ENCODE assay signal across 8 cellular contexts in the genomic region with DNA sequence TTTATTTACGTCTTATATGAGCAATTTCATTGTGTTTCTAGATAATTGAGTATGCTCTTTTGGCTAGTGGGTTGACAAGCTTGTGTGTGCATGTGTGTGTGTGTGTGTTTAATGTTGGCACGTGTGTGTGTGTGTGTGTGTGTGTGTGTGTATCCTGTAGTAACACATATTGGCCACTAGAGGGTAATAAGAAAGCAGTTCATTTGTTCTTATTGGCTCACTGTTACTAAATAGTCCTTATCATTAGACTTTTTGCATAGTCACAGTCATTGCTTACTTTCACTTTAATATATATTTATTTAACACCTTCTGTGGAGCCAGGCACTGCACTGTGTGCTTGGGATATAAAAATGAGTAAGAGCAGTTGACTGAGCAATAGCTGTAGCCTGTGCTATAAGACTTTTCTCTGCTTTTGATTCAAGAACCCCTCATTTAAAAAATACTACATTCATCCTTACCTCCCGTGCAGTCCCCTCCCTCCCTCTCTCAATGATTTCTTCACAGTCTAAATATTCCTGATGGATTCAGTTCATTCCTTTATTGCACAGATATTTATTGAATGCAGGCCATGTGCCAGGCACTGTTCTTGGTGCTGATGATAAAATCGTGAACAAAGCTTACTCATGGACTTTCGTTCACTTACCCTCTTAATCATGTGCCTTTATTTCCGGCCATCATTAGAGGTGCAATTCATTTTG.
A peak's percentile ranks its signal among the peaks of the same experiment; 100 is the strongest.
DNase-seq lines count a peak whose midpoint lies in the region; ATAC-seq and TF ChIP-seq lines count a peak whose summit lies in the region.

No MANE protein-coding gene starts in this region.

- peak overlapping the region; percentile 47 to 75 (median 71) for H3K4me3 Mint-ChIP-seq in immature natural killer cell

- peak overlapping the region in 1 of 2 donors; percentile 39 for H3K27ac ChIP-seq in ascending aorta

- no peaks in the 10 kb centered on the region for H3K9me3 Mint-ChIP-seq in immature natural killer cell

- H3K36me3 ChIP-seq in ascending aorta, result no peaks in the 10 kb centered on the region

- H3K36me3 Mint-ChIP-seq in immature natural killer cell, result peaks cover 0 to under 1% (median 0%) of the 10 kb centered on the region in 3 donors

- intact Hi-C loops in ascending aorta (cut with DNase I), result loop anchor here (5.0 to 10.0 kb wide), 2 partner anchors 102 to 194 kb away; no protein-coding TSS in a partner anchor

- peaks cover 3 to 15% (median 9%) of the 10 kb centered on the region in 3 donors for H3K27me3 Mint-ChIP-seq in immature natural killer cell (ENCODE audit: low read depth in 3 of 3)

- peak; percentile 32 for DNase-seq in AG20443 (ENCODE audit: low spot score)
- peak; percentile 57 for DNase-seq in NCI-H446 treated with DMSO at 0.1 percent for 48 hours (lab: John Stamatoyannopoulos, UW)
- no peak for DNase-seq in ascending aorta (ENCODE audit: low spot score in 2 of 2)
- peak; percentile 29 to 42 (median 40) for DNase-seq in immature natural killer cell
- DNase-seq in stromal cell of bone marrow (ENCODE audit: low read depth), result peak; percentile 13
- no peak for DNase-seq in HuH-7 (ENCODE audit: low spot score)

- TF ChIP-seq CTCF in GM12875 (IDR thresholded peaks at IDR 0.05; ENCODE audit: borderline replicate concordance, insufficient read depth, low read depth, low read length), result peak; percentile 61; the same call in 1 of the 2 replicates
- TF ChIP-seq CTCF in ascending aorta (IDR thresholded peaks at IDR 0.05), result peak; percentile 31 to 48 (median 44)

- TF ChIP-seq POLR2A in GM18505 (IDR thresholded peaks at IDR 0.05; ENCODE audit: borderline replicate concordance, extremely low read depth, insufficient read depth, insufficient read length), result no peak

- H3K4me3 ChIP-seq in GM12875 (ENCODE audit: low read depth, low read length) (no peak overlapping the region), ascending aorta (peak overlapping the region in 1 of 2 donors; percentile 20)

- no peak for ATAC-seq in GM18505 (IDR thresholded peaks at IDR 0.05; ENCODE audit: unreplicated experiment)

- H3K4me1 Mint-ChIP-seq in immature natural killer cell, result peaks cover 81 to 98% of the 10 kb centered on the region in 2 donors

- H3K27ac Mint-ChIP-seq in immature natural killer cell, result peak overlapping the region; percentile 83 to 96 (median 90)

- peaks cover 9 to 62% of the 10 kb centered on the region in 2 donors for H3K4me1 ChIP-seq in ascending aorta

- H3K27me3 ChIP-seq in ascending aorta, result no peaks in the 10 kb centered on the region

- no peaks in the 10 kb centered on the region for H3K9me3 ChIP-seq in ascending aorta

Comparison
In these comparisons a context has a peak if more than half of its experiments do, and no peak if none do; other contexts are left out.
1. DNase-seq: peak in AG20443 (single experiment), NCI-H446 treated with DMSO at 0.1 percent for 48 hours (single experiment), immature natural killer cell (3 of 3) and stromal cell of bone marrow (single experiment); none in ascending aorta (0 of 2) and HuH-7 (single experiment).